Comparison of ENCODE assay signal across 3 cellular contexts in the genomic region with DNA sequence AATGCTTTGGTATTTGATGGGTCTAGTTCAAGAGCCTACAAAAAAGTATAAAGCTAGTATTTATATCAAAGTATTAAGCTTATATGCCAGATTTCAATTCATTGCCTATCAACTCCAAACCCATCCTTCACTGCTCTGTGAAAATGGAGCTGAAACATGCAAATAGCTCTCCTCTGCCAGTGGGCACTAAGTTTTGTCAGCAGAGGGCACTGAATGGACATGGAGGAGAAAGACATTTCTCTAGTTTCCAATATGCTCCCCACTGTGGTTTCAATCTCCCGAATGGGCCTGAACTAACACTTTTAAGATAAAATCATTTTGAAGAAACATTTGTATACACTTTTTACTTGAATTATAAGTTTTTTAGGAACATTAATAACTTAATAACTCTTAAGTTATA.
TF ChIP-seq lines count a peak whose summit lies in the region.

No MANE protein-coding gene starts in this region.

TF ChIP-seq in SK-N-SH, 30 proteins besides CTCF, POLR2A, EP300 and RAD21:
- TF ChIP-seq NFIC (IDR thresholded peaks at IDR 0.05; ENCODE audit: borderline replicate concordance) (no peak), USF1 (IDR thresholded peaks at IDR 0.05; ENCODE audit: borderline replicate concordance, low read depth) (no peak), SMC3 (IDR thresholded peaks at IDR 0.05; ENCODE audit: low read depth, low read length) (no peak), MAX (IDR thresholded peaks at IDR 0.05; ENCODE audit: low read depth) (no peak), RCOR1 (IDR thresholded peaks at IDR 0.05; ENCODE audit: low read length) (no peak)
- TF ChIP-seq, protein P1, sequence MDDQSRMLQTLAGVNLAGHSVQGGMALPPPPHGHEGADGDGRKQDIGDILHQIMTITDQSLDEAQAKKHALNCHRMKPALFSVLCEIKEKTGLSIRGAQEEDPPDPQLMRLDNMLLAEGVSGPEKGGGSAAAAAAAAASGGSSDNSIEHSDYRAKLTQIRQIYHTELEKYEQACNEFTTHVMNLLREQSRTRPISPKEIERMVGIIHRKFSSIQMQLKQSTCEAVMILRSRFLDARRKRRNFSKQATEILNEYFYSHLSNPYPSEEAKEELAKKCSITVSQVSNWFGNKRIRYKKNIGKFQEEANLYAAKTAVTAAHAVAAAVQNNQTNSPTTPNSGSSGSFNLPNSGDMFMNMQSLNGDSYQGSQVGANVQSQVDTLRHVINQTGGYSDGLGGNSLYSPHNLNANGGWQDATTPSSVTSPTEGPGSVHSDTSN (IDR thresholded peaks at IDR 0.05): no peak

TF ChIP-seq in SK-N-SH treated with all-trans-retinoic acid at 6 μM for 48 hours, 23 proteins besides CTCF, POLR2A, EP300 and RAD21:
- TF ChIP-seq CSDC2 (CRISPR knock-in tag; IDR thresholded peaks at IDR 0.05) (no peak), TCF4 (CRISPR knock-in tag; IDR thresholded peaks at IDR 0.05; ENCODE audit: borderline replicate concordance) (no peak), RARB (CRISPR knock-in tag; IDR thresholded peaks at IDR 0.05) (no peak), ARNTL (CRISPR knock-in tag; IDR thresholded peaks at IDR 0.05; ENCODE audit: borderline replicate concordance, low read depth) (no peak), SNAI2 (CRISPR knock-in tag; IDR thresholded peaks at IDR 0.05) (no peak), ZC3H10 (CRISPR knock-in tag; IDR thresholded peaks at IDR 0.05) (no peak), ZFP3 (CRISPR knock-in tag; IDR thresholded peaks at IDR 0.05) (no peak), TOX (CRISPR knock-in tag; IDR thresholded peaks at IDR 0.05; ENCODE audit: borderline replicate concordance) (no peak)
- TF ChIP-seq, protein P2, sequence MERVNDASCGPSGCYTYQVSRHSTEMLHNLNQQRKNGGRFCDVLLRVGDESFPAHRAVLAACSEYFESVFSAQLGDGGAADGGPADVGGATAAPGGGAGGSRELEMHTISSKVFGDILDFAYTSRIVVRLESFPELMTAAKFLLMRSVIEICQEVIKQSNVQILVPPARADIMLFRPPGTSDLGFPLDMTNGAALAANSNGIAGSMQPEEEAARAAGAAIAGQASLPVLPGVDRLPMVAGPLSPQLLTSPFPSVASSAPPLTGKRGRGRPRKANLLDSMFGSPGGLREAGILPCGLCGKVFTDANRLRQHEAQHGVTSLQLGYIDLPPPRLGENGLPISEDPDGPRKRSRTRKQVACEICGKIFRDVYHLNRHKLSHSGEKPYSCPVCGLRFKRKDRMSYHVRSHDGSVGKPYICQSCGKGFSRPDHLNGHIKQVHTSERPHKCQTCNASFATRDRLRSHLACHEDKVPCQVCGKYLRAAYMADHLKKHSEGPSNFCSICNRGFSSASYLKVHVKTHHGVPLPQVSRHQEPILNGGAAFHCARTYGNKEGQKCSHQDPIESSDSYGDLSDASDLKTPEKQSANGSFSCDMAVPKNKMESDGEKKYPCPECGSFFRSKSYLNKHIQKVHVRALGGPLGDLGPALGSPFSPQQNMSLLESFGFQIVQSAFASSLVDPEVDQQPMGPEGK (CRISPR knock-in tag; IDR thresholded peaks at IDR 0.05; ENCODE audit: borderline replicate concordance): no peak
- TF ChIP-seq, protein P3, sequence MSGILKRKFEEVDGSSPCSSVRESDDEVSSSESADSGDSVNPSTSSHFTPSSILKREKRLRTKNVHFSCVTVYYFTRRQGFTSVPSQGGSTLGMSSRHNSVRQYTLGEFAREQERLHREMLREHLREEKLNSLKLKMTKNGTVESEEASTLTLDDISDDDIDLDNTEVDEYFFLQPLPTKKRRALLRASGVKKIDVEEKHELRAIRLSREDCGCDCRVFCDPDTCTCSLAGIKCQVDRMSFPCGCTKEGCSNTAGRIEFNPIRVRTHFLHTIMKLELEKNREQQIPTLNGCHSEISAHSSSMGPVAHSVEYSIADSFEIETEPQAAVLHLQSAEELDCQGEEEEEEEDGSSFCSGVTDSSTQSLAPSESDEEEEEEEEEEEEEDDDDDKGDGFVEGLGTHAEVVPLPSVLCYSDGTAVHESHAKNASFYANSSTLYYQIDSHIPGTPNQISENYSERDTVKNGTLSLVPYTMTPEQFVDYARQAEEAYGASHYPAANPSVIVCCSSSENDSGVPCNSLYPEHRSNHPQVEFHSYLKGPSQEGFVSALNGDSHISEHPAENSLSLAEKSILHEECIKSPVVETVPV (CRISPR knock-in tag; IDR thresholded peaks at IDR 0.05): no peak

TF ChIP-seq in endothelial cell of umbilical vein, 7 proteins besides CTCF, POLR2A, EP300 and RAD21:
- no peak for TF ChIP-seq MYC (IDR thresholded peaks at IDR 0.05; ENCODE audit: low read depth, low read length)
- TF ChIP-seq EZH2 (IDR thresholded peaks at IDR 0.05; ENCODE audit: borderline replicate concordance, low read depth, low read length, severe bottlenecking): no peak
- no peak for TF ChIP-seq MAX (IDR thresholded peaks at IDR 0.05; ENCODE audit: insufficient read depth, insufficient read length)
- TF ChIP-seq GATA2 (IDR thresholded peaks at IDR 0.05; ENCODE audit: insufficient read depth, insufficient read length, low read depth, low read length): no peak
- no peak for TF ChIP-seq FOS (IDR thresholded peaks at IDR 0.05; ENCODE audit: borderline replicate concordance, insufficient read depth, low read length)
- TF ChIP-seq POLR2AphosphoS5 (IDR thresholded peaks at IDR 0.05; ENCODE audit: insufficient read depth, low read depth, low read length): no peak
- TF ChIP-seq JUN (IDR thresholded peaks at IDR 0.05; ENCODE audit: borderline replicate concordance, insufficient read depth, insufficient read length, low read depth): no peak
